Comparison of ENCODE assay signal across 1 cellular context in genomic region chr1:112672842-112673241, GRCh38.
TF ChIP-seq lines count a peak whose summit lies in the region.

No MANE protein-coding gene starts in this region.

TF ChIP-seq in SK-N-SH treated with all-trans-retinoic acid at 6 μM for 48 hours, 23 proteins besides CTCF, POLR2A, EP300 and RAD21 (continued from another document):
- no peak for TF ChIP-seq TSHZ2 (CRISPR knock-in tag; IDR thresholded peaks at IDR 0.05)
- no peak for TF ChIP-seq ISL1 (CRISPR knock-in tag; IDR thresholded peaks at IDR 0.05)
- TF ChIP-seq TCF4 (CRISPR knock-in tag; IDR thresholded peaks at IDR 0.05; ENCODE audit: borderline replicate concordance), result no peak
TF ChIP-seq in SK-N-SH treated with all-trans-retinoic acid at 6 μM for 48 hours: peak in this region for 0.
